In genomic region chr16:49575352-49576172, GRCh38 we compare ENCODE assay signal across 8 cellular contexts.
A peak's percentile ranks its signal among the peaks of the same experiment; 100 is the strongest.
DNase-seq lines count a peak whose midpoint lies in the region; ATAC-seq and TF ChIP-seq lines count a peak whose summit lies in the region.

No MANE protein-coding gene starts in this region.

- TF ChIP-seq POLR2A in GM18505 (IDR thresholded peaks at IDR 0.05; ENCODE audit: borderline replicate concordance, extremely low read depth, insufficient read depth, insufficient read length) (peak; percentile 52), NB4 (IDR thresholded peaks at IDR 0.05; ENCODE audit: extremely low read depth, insufficient read length) (no peak)

- CTCF ChIA-PET in activated CD8-positive, alpha-beta memory T cell treated with anti-CD3 and anti-CD28 coated beads, Interleukin-2, amount 10 ng/mL, durations not matched to agents 7 days and 5 days (lab: Charles Lee), result no interaction called here

- H3K27me3 Mint-ChIP-seq in activated CD8-positive, alpha-beta memory T cell treated with anti-CD3 and anti-CD28 coated beads, Interleukin-2, amount 10 ng/mL, durations not matched to agents 7 days and 5 days, result no peaks in the 10 kb centered on the region

- H3K4me3 Mint-ChIP-seq in activated CD8-positive, alpha-beta memory T cell treated with anti-CD3 and anti-CD28 coated beads, Interleukin-2, amount 10 ng/mL, durations not matched to agents 7 days and 5 days, result no peak overlapping the region

- DNase-seq in NB4 (ENCODE audit: low read depth), result peak; percentile 66
- peak; percentile 32 for DNase-seq in kidney tubule cell (ENCODE audit: low spot score)
- DNase-seq in NCI-H146 (lab: John Stamatoyannopoulos, UW), result no peak
- no peak for DNase-seq in activated T-cell treated with anti-CD3 and anti-CD28 coated beads, Interleukin-2, amount 50 U/mL, for 1 hour
- DNase-seq in activated CD8-positive, alpha-beta memory T cell treated with anti-CD3 and anti-CD28 coated beads, Interleukin-2, amount 10 ng/mL, durations not matched to agents 7 days and 5 days, result no peak
- no peak for DNase-seq in stimulated activated CD4-positive, alpha-beta T cell treated with anti-CD3 and anti-CD28 coated beads, Interleukin-15, amount 100 ng/mL, for 24 hours

- no peak overlapping the region for H3K4me3 ChIP-seq in NB4 (ENCODE audit: low read depth, low read length)

- H3K27ac Mint-ChIP-seq in activated CD8-positive, alpha-beta memory T cell treated with anti-CD3 and anti-CD28 coated beads, Interleukin-2, amount 10 ng/mL, durations not matched to agents 7 days and 5 days, result no peak overlapping the region

- ATAC-seq in GM18505 (IDR thresholded peaks at IDR 0.05; ENCODE audit: unreplicated experiment) (peak; percentile 96), HG02571 (IDR thresholded peaks at IDR 0.05; ENCODE audit: unreplicated experiment) (peak; percentile 92)
- no peak for ATAC-seq in activated CD8-positive, alpha-beta memory T cell treated with anti-CD3 and anti-CD28 coated beads, Interleukin-2, amount 10 ng/mL, durations not matched to agents 7 days and 5 days

- H3K9me3 Mint-ChIP-seq in activated CD8-positive, alpha-beta memory T cell treated with anti-CD3 and anti-CD28 coated beads, Interleukin-2, amount 10 ng/mL, durations not matched to agents 7 days and 5 days (ENCODE audit: low read depth), result no peaks in the 10 kb centered on the region

- H3K36me3 Mint-ChIP-seq in activated CD8-positive, alpha-beta memory T cell treated with anti-CD3 and anti-CD28 coated beads, Interleukin-2, amount 10 ng/mL, durations not matched to agents 7 days and 5 days, result no peaks in the 10 kb centered on the region

- no peak for TF ChIP-seq CTCF in NB4 (IDR thresholded peaks at IDR 0.05; ENCODE audit: low read depth, low read length)

- no peaks in the 10 kb centered on the region for H3K4me1 Mint-ChIP-seq in activated CD8-positive, alpha-beta memory T cell treated with anti-CD3 and anti-CD28 coated beads, Interleukin-2, amount 10 ng/mL, durations not matched to agents 7 days and 5 days

Comparison
In these comparisons a context has a peak if more than half of its experiments do, and no peak if none do; other contexts are left out.
1. DNase-seq: peak in NB4 (single experiment) and kidney tubule cell (single experiment); none in NCI-H146 (single experiment), activated T-cell treated with anti-CD3 and anti-CD28 coated beads, Interleukin-2, amount 50 U/mL, for 1 hour (single experiment), activated CD8-positive, alpha-beta memory T cell treated with anti-CD3 and anti-CD28 coated beads, Interleukin-2, amount 10 ng/mL, durations not matched to agents 7 days and 5 days (single experiment) and stimulated activated CD4-positive, alpha-beta T cell treated with anti-CD3 and anti-CD28 coated beads, Interleukin-15, amount 100 ng/mL, for 24 hours (single experiment).